In genomic region chr12:103884316-103884715, GRCh38 we compare ENCODE assay signal across 8 cellular contexts. TPM values are rescaled to one million over a fixed set of nuclear protein-coding genes. Genes with fewer than 3 reads are reported as not detected.
DNase-seq lines count a peak whose midpoint lies in the region; ATAC-seq, FAIRE-seq and TF ChIP-seq lines count a peak whose summit lies in the region.

No MANE protein-coding gene starts in this region.

- H3K4me3 ChIP-seq in kidney epithelial cell (ENCODE audit: low read depth, low read length): no peak overlapping the region

- peak; percentile 14 for FAIRE-seq in A204.1 (lab: Jason Lieb, UNC)

- DNase-seq in ELR (ENCODE audit: low read depth) (peak; percentile 52), NCI-H2171 treated with DMSO at 0.1 percent for 48 hours (lab: John Stamatoyannopoulos, UW) (peak; percentile 77), kidney epithelial cell (ENCODE audit: low read depth) (no peak), NCI-H1048 (lab: John Stamatoyannopoulos, UW) (no peak)
- peak; percentile 32 for DNase-seq in activated naive CD4-positive, alpha-beta T cell treated with anti-CD3 and anti-CD28 coated beads, Interleukin-2, amount 50 U/mL, for 16 hours

- no peaks in the 10 kb centered on the region for H3K27me3 ChIP-seq in kidney epithelial cell (ENCODE audit: control insufficient read depth, insufficient read depth, low read length)

- peak; percentile 50 for TF ChIP-seq CTCF in kidney epithelial cell (IDR thresholded peaks at IDR 0.05; ENCODE audit: insufficient read depth, low read length, poor library complexity, severe bottlenecking)

- ATAC-seq in HG02973 (IDR thresholded peaks at IDR 0.05; ENCODE audit: unreplicated experiment) (no peak), GM21360 (IDR thresholded peaks at IDR 0.05; ENCODE audit: unreplicated experiment) (no peak)

- no peaks in the 10 kb centered on the region for H3K36me3 ChIP-seq in kidney epithelial cell (ENCODE audit: control insufficient read depth, insufficient read depth, low read length)

RNA-seq across cellular contexts. Expression of gene NT5DC3, which starts 43.3 kb away (rescaled TPM):
- 14.3 and 17.0 TPM in 2 replicates for total RNA-seq in kidney epithelial cell

RNA-seq across cellular contexts. Expression of gene HSP90B1, which starts 45.9 kb away (rescaled TPM):
- 619 and 748 TPM in 2 replicates for total RNA-seq in kidney epithelial cell

Comparison
In these comparisons a context has a peak if more than half of its experiments do, and no peak if none do; other contexts are left out.
1. DNase-seq: peak in ELR (single experiment), NCI-H2171 treated with DMSO at 0.1 percent for 48 hours (single experiment) and activated naive CD4-positive, alpha-beta T cell treated with anti-CD3 and anti-CD28 coated beads, Interleukin-2, amount 50 U/mL, for 16 hours (single experiment); none in kidney epithelial cell (single experiment) and NCI-H1048 (single experiment).